Comparison of ENCODE assay signal across 23 cellular contexts in the genomic region with DNA sequence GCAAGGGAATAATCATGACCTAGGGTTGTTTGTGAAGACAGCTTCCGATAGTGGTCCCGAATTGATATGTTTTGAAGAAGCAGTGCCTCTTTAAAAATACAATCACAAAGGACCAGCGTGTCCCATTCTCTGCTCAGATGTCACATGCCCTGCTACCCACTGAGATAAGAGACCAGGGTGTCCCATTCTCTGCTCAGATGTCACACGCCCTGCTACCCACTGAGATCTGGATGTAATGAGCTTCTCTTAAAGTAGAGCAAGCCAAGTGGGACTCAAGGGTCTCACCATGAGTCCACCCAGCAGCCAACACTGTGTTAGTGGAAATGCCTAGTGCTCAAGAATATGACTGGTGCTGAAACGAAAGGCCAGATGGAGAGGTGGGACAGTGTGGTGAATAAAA. TPM values are rescaled to one million over a fixed set of nuclear protein-coding genes. Genes with fewer than 3 reads are reported as not detected.
DNase-seq lines count a peak whose midpoint lies in the region; ATAC-seq and TF ChIP-seq lines count a peak whose summit lies in the region.
"Had no signal": no experiment of that assay in that cellular context is flagged by ENCODE, and none has a peak within 500 bp of the region (broad histone marks: within the 10 kb centered on the region; RNA-seq: fewer than 3 reads in every experiment).

No MANE protein-coding gene starts in this region.

- no peak overlapping the region for H3K4ac ChIP-seq in H9 (ENCODE audit: low read depth, low read length)

- H3K27me3 ChIP-seq in sigmoid colon (no peaks in the 10 kb centered on the region), H9 (ENCODE audit: insufficient read depth, low read length) (no peaks in the 10 kb centered on the region), osteoblast (ENCODE audit: insufficient read depth, low read length) (no peaks in the 10 kb centered on the region)
- H3K27me3 ChIP-seq: body of pancreas had no signal

- intact Hi-C loops in left cardiac atrium (cut with DNase I), result loop anchor here in 1 of 2 donors (10.0 kb wide), 1 partner anchor 85 kb away; no protein-coding TSS in a partner anchor
- intact Hi-C loops in sigmoid colon (cut with DNase I), result no loop called here

- DNase-seq in NCI-H2107 treated with DMSO at 0.1 percent for 48 hours (lab: John Stamatoyannopoulos, UW; ENCODE audit: unreplicated experiment) (peak; percentile 10), NCI-H2107 (lab: John Stamatoyannopoulos, UW) (no peak), NCI-H69 (lab: John Stamatoyannopoulos, UW) (peak; percentile 20), left cardiac atrium (no peak), sigmoid colon (peak; percentile 25), H9 (no peak), osteoblast (ENCODE audit: insufficient read length, low spot score, missing footprints) (no peak), DMS153 (lab: John Stamatoyannopoulos, UW) (no peak)
- DNase-seq: activated CD4-positive, CD25-positive, alpha-beta regulatory T cell; activated CD8-positive, alpha-beta memory T cell treated with anti-CD3 and anti-CD28 coated beads, Interleukin-2, amount 10 ng/mL, durations not matched to agents 7 days and 5 days; activated naive CD4-positive, alpha-beta T cell; activated T-cell treated with anti-CD3 and anti-CD28 coated beads, Interleukin-2, amount 50 U/mL, for 72 hours; body of pancreas; Calu3; Kasumi-1; lower lobe of right lung; NCI-H1092 treated with DMSO at 0.1 percent for 48 hours; NCI-H524 treated with DMSO at 0.1 percent for 48 hours; psoas muscle; stimulated activated naive CD8-positive, alpha-beta T cell treated with anti-CD3 and anti-CD28 coated beads, Interleukin-15, Interleukin-2, amounts not matched to agents 100 U/mL and 50 U/mL, for 24 hours; T-helper 1 cell had no signal

- ATAC-seq in left cardiac atrium, result peak; percentile 15 to 44
- ATAC-seq: activated CD8-positive, alpha-beta memory T cell treated with anti-CD3 and anti-CD28 coated beads, Interleukin-2, amount 10 ng/mL, durations not matched to agents 7 days and 5 days; activated T-cell treated with anti-CD3 and anti-CD28 coated beads, Interleukin-2, amount 50 U/mL, for 72 hours; body of pancreas; lower lobe of right lung; psoas muscle; stimulated activated naive CD8-positive, alpha-beta T cell treated with anti-CD3 and anti-CD28 coated beads, Interleukin-15, Interleukin-2, amounts not matched to agents 100 U/mL and 50 U/mL, for 24 hours had no signal

- H3K18ac ChIP-seq in H9 (ENCODE audit: insufficient read length, low read depth, low read length), result no peak overlapping the region

- H2AK5ac ChIP-seq in H9 (ENCODE audit: insufficient read length, low read length), result no peak overlapping the region

- no peak overlapping the region for H3K4me3 ChIP-seq in sigmoid colon
- no peak overlapping the region for H3K4me3 ChIP-seq in osteoblast (ENCODE audit: insufficient read depth, low read length)
- H3K4me3 ChIP-seq: body of pancreas, lower lobe of right lung, psoas muscle had no signal

- H4K20me1 ChIP-seq in H9 (ENCODE audit: control insufficient read depth, insufficient read depth, insufficient read length) (no peaks in the 10 kb centered on the region), osteoblast (ENCODE audit: insufficient read depth, low read length) (peaks cover 2% of the 10 kb centered on the region)

- no peaks in the 10 kb centered on the region for H3K79me1 ChIP-seq in H9 (ENCODE audit: insufficient read depth, low read depth, low read length, poor library complexity, severe bottlenecking)

- H2BK15ac ChIP-seq in H9 (ENCODE audit: low read depth, low read length), result no peak overlapping the region

- H2BK120ac ChIP-seq in H9 (ENCODE audit: low read depth, low read length, poor library complexity, severe bottlenecking), result no peak overlapping the region

- H3K27me3 Mint-ChIP-seq in H9 (ENCODE audit: low read depth), result no peaks in the 10 kb centered on the region

- no peak overlapping the region for H4K5ac ChIP-seq in H9 (ENCODE audit: insufficient read length, low read depth, low read length)

- H4K91ac ChIP-seq in H9 (ENCODE audit: insufficient read length, low read depth, low read length), result no peak overlapping the region

- H3K36me3 ChIP-seq in sigmoid colon, result no peaks in the 10 kb centered on the region
- no peaks in the 10 kb centered on the region for H3K36me3 ChIP-seq in osteoblast (ENCODE audit: insufficient read depth, low read length)
- H3K36me3 ChIP-seq: lower lobe of right lung had no signal

- no peak for TF ChIP-seq POLR2A in sigmoid colon (IDR thresholded peaks at IDR 0.05)

- H3K4me1 ChIP-seq in sigmoid colon (peaks cover 0 to 29% (median 19%) of the 10 kb centered on the region in 4 donors), H9 (ENCODE audit: insufficient read depth, low read length) (no peaks in the 10 kb centered on the region; the same call in 1 of the 2 replicates), osteoblast (ENCODE audit: insufficient read depth, low read length) (peaks cover 38% of the 10 kb centered on the region)

- no peak overlapping the region for H3K9ac ChIP-seq in H9 (ENCODE audit: extremely low read depth, insufficient read length, low read length)

- H3K9me3 Mint-ChIP-seq in H9, result no peaks in the 10 kb centered on the region
- H3K9me3 Mint-ChIP-seq: activated T-cell treated with anti-CD3 and anti-CD28 coated beads, Interleukin-2, amount 50 U/mL, for 72 hours had no signal

- H3K27ac ChIP-seq in sigmoid colon (no peak overlapping the region), H9 (ENCODE audit: insufficient read length, low read depth, low read length) (no peak overlapping the region), osteoblast (ENCODE audit: low read depth, low read length) (no peak overlapping the region)
- H3K27ac ChIP-seq: 22Rv1, body of pancreas, HL-60, lower lobe of right lung, psoas muscle had no signal

- WGBS in sigmoid colon, 2 donors, result 79 to 89% methylated on average over 5 of the region's 5 CpGs
- no CpG with 5 or more reads among the region's 5 CpGs for WGBS in H9 (ENCODE audit: extremely low coverage, insufficient read length, low lambda C conversion rate)

- no peak overlapping the region for H2BK5ac ChIP-seq in H9 (ENCODE audit: insufficient read length, low read length)

- no peak overlapping the region for H2AFZ ChIP-seq in H9 (ENCODE audit: low read length)
- H2AFZ ChIP-seq in osteoblast (ENCODE audit: low read length), result no peak overlapping the region

- no peak overlapping the region for H2BK20ac ChIP-seq in H9 (ENCODE audit: low read depth, low read length, poor library complexity, severe bottlenecking)

- no peak overlapping the region for H4K8ac ChIP-seq in H9 (replicated peaks; ENCODE audit: insufficient read length, low read depth, low read length)

- no peak overlapping the region for H3K27ac Mint-ChIP-seq in H9
- H3K27ac Mint-ChIP-seq: activated CD8-positive, alpha-beta memory T cell treated with anti-CD3 and anti-CD28 coated beads, Interleukin-2, amount 10 ng/mL, durations not matched to agents 7 days and 5 days; activated T-cell treated with anti-CD3 and anti-CD28 coated beads, Interleukin-2, amount 50 U/mL, for 72 hours had no signal

- H3T11ph ChIP-seq in H9 (ENCODE audit: low read length), result no peak overlapping the region

- TF ChIP-seq CTCF in sigmoid colon (IDR thresholded peaks at IDR 0.05) (no peak), H9 (conservative IDR thresholded peaks at IDR 0.05) (no peak), osteoblast (IDR thresholded peaks at IDR 0.05; ENCODE audit: extremely low read depth, low read depth, low read length) (no peak)

- no peak overlapping the region for H2BK12ac ChIP-seq in H9 (ENCODE audit: insufficient read length, low read depth, low read length)

- H3K4me1 Mint-ChIP-seq in H9, result peaks cover 26 to 27% of the 10 kb centered on the region in 2 experiments

- no peak for TF ChIP-seq EP300 in sigmoid colon (IDR thresholded peaks at IDR 0.05)

- H3K4me3 Mint-ChIP-seq in H9, result no peak overlapping the region
- H3K4me3 Mint-ChIP-seq: activated CD8-positive, alpha-beta memory T cell treated with anti-CD3 and anti-CD28 coated beads, Interleukin-2, amount 10 ng/mL, durations not matched to agents 7 days and 5 days; activated T-cell treated with anti-CD3 and anti-CD28 coated beads, Interleukin-2, amount 50 U/mL, for 72 hours had no signal

- H3K4me2 ChIP-seq in H9 (ENCODE audit: insufficient read depth, insufficient read length, low read length) (no peak overlapping the region), osteoblast (ENCODE audit: insufficient read depth, low read length) (no peak overlapping the region)

- no peak overlapping the region for H3K56ac ChIP-seq in H9 (ENCODE audit: insufficient read length, low read depth, low read length)

- H3K9me3 ChIP-seq in sigmoid colon (no peaks in the 10 kb centered on the region), H9 (ENCODE audit: control insufficient read depth, low read depth, low read length) (no peaks in the 10 kb centered on the region), osteoblast (ENCODE audit: low read depth, low read length) (no peaks in the 10 kb centered on the region)
- H3K9me3 ChIP-seq: body of pancreas, lower lobe of right lung, psoas muscle had no signal

- H3K23me2 ChIP-seq in H9 (ENCODE audit: insufficient read length, low read depth, low read length, poor library complexity, severe bottlenecking), result no peaks in the 10 kb centered on the region

- no peak overlapping the region for H3K23ac ChIP-seq in H9 (ENCODE audit: insufficient read length, low read depth, low read length)

- no peak overlapping the region for H3K14ac ChIP-seq in H9 (ENCODE audit: insufficient read depth, low read length)

- H3K36me3 Mint-ChIP-seq in H9 (ENCODE audit: insufficient read depth in 1 of 3, low read depth in 3 of 3), result no peaks in the 10 kb centered on the region; a peak in 1 of 7 replicates
- H3K36me3 Mint-ChIP-seq: activated CD8-positive, alpha-beta memory T cell treated with anti-CD3 and anti-CD28 coated beads, Interleukin-2, amount 10 ng/mL, durations not matched to agents 7 days and 5 days had no signal

- no peaks in the 10 kb centered on the region for H3K79me2 ChIP-seq in H9 (ENCODE audit: insufficient read depth, low read length)
- peaks cover 6% of the 10 kb centered on the region for H3K79me2 ChIP-seq in osteoblast (ENCODE audit: insufficient read depth, low read length)

RNA-seq across cellular contexts. Expression of a gene that starts 22.2 kb away (rescaled TPM):
- total RNA-seq in left cardiac atrium (10 to 100 TPM; 43.9 to 50.1 TPM), sigmoid colon (10 to 100 TPM; 54.2 to 73.7 (median 57.8) TPM), H9 (2021) (1.0 and 1.1 TPM in 2 replicates), osteoblast (55.7 and 63.6 TPM in 2 replicates)
- polyA plus RNA-seq in sigmoid colon, result 10 to 100 TPM; 13.4 to 21.0 (median 16.7) TPM
- total RNA-seq: activated CD8-positive, alpha-beta memory T cell treated with anti-CD3 and anti-CD28 coated beads, Interleukin-2, amount 10 ng/mL, durations not matched to agents 7 days and 5 days; activated T-cell treated with anti-CD3 and anti-CD28 coated beads, Interleukin-2, amount 50 U/mL, for 72 hours had no signal

Comparison
In these comparisons a context has a peak if more than half of its experiments do, and no peak if none do; other contexts are left out.
1. DNase-seq: peak in NCI-H2107 treated with DMSO at 0.1 percent for 48 hours (single experiment), NCI-H69 (single experiment) and sigmoid colon (single experiment); none in NCI-H2107 (single experiment), left cardiac atrium (single experiment), H9 (single experiment), osteoblast (single experiment) and DMS153 (single experiment).
2. RNA of a gene that starts 22.2 kb away (total RNA-seq): 54.2 to 73.7 TPM in sigmoid colon, 55.7 to 63.6 TPM in osteoblast and 43.9 to 50.1 TPM in left cardiac atrium; 1.0 to 1.1 TPM in H9; every median in the first group is over 10 times any median in the second.